ENCODE assay signal across 26 cellular contexts in the genomic region with DNA sequence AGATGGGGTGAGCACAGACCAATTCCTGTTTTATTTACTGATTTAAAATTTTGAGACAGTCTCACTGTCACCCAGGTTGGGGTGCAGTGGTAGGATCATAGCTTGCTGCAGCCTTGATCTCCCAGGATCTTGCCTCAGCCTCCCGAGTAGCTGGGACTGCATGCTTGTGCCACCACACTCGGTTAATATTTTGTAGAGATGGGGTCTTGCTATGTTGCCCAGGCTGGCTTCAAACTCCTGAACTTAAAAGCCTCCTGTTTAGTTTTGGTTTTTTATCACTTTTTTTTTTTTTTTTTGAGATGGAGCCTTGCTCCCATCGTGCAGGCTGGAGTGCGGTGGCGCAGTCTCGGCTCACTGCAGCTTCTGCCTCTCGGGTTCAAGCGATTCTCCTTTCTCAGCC. TPM values are rescaled to one million over a fixed set of nuclear protein-coding genes. Genes with fewer than 3 reads are reported as not detected.
A peak's percentile ranks its signal among the peaks of the same experiment; 100 is the strongest.
DNase-seq lines count a peak whose midpoint lies in the region; ATAC-seq, FAIRE-seq and TF ChIP-seq lines count a peak whose summit lies in the region.
"Had no signal": no experiment of that assay in that cellular context is flagged by ENCODE, and none has a peak within 500 bp of the region (broad histone marks: within the 10 kb centered on the region; RNA-seq: fewer than 3 reads in every experiment).

No MANE protein-coding gene starts in this region.

- H3K4me1 ChIP-seq in HepG2 (ENCODE audit: insufficient read depth, low read length) (peaks cover 15% of the 10 kb centered on the region), right lobe of liver (peaks cover 0 to 21% (median 8%) of the 10 kb centered on the region in 4 donors), neuronal stem cell (ENCODE audit: control insufficient read depth in 2 of 2, insufficient read depth in 1 of 2, low read depth in 1 of 2, low read length in 2 of 2) (peaks cover 10 to 11% of the 10 kb centered on the region in 2 donors)

- no peak overlapping the region for H3K14ac ChIP-seq in neuronal stem cell (ENCODE audit: low read length)

- no peak overlapping the region for H4K91ac ChIP-seq in neuronal stem cell (ENCODE audit: low read depth, low read length, poor library complexity)

- DNase-seq in HepG2 (ENCODE audit: low spot score) (no peak), right lobe of liver (no peak), SK-N-MC (ENCODE audit: low read depth, low spot score) (no peak), neuronal stem cell (ENCODE audit: low spot score) (no peak), DMS153 (lab: John Stamatoyannopoulos, UW) (no peak)
- no peak for DNase-seq in stimulated activated naive B cell treated with anti-CD40 and anti-IgM and Interleukin-4, amounts not matched to agents 10 μg/mL and 1 μg/mL and 100 μg/mL, for 72 hours
- DNase-seq: CD4-positive, CD25-positive, alpha-beta regulatory T cell; DMS53; H7; HFFc6; IMR-90; NCI-H1048; NCI-H1417; NCI-H1694; NCI-H2029 treated with DMSO at 0.1 percent for 48 hours; NCI-H2227 treated with DMSO at 0.1 percent for 48 hours; NCI-H510A; NCI-H69; SHP77 treated with DMSO at 0.1 percent for 48 hours; SW 1271 had no signal

- no peak overlapping the region for H4K8ac ChIP-seq in neuronal stem cell (ENCODE audit: low read depth, low read length)

- H2BK12ac ChIP-seq in neuronal stem cell (ENCODE audit: low read length): no peak overlapping the region

- H3K79me1 ChIP-seq in neuronal stem cell (ENCODE audit: low read depth, low read length): peaks cover 13% of the 10 kb centered on the region

- no peak overlapping the region for H2BK5ac ChIP-seq in neuronal stem cell (ENCODE audit: low read length)

- no peak overlapping the region for H3K4ac ChIP-seq in neuronal stem cell (ENCODE audit: low read length)

- H3K9me3 Mint-ChIP-seq in stimulated activated naive B cell treated with anti-CD40 and anti-IgM and Interleukin-4, amounts not matched to agents 10 μg/mL and 1 μg/mL and 100 μg/mL, for 72 hours: no peaks in the 10 kb centered on the region
- H3K9me3 Mint-ChIP-seq: HFFc6; T-helper 1 cell treated with Interleukin-12 subunit alpha and Interleukin-12 subunit beta and Interleukin-4 antibody, amounts not matched to agents 30 μg/mL and 1 μg/mL, for 36 hours had no signal

- H3K4me3 Mint-ChIP-seq in stimulated activated naive B cell treated with anti-CD40 and anti-IgM and Interleukin-4, amounts not matched to agents 10 μg/mL and 1 μg/mL and 100 μg/mL, for 72 hours: no peak overlapping the region
- H3K4me3 Mint-ChIP-seq: HFFc6; T-helper 1 cell treated with Interleukin-12 subunit alpha and Interleukin-12 subunit beta and Interleukin-4 antibody, amounts not matched to agents 30 μg/mL and 1 μg/mL, for 36 hours had no signal

- H3K27ac Mint-ChIP-seq in stimulated activated naive B cell treated with anti-CD40 and anti-IgM and Interleukin-4, amounts not matched to agents 10 μg/mL and 1 μg/mL and 100 μg/mL, for 72 hours: peak overlapping the region; percentile 4
- H3K27ac Mint-ChIP-seq: CD4-positive, CD25-positive, alpha-beta regulatory T cell; HFFc6; T-helper 1 cell treated with Interleukin-12 subunit alpha and Interleukin-12 subunit beta and Interleukin-4 antibody, amounts not matched to agents 30 μg/mL and 1 μg/mL, for 36 hours had no signal

- POLR2A ChIA-PET in HepG2 (lab: Yijun Ruan, JAX): interaction anchor here (0.7 to 2.1 kb wide), 2 partner anchors 12 to 45 kb away, joined by 3 to 7 read pairs; a partner anchor contains a TSS

- no peaks in the 10 kb centered on the region for H3K9me3 ChIP-seq in HepG2 (ENCODE audit: low read length)
- no peaks in the 10 kb centered on the region for H3K9me3 ChIP-seq in right lobe of liver
- H3K9me3 ChIP-seq in SK-N-MC (ENCODE audit: low read depth, low read length): no peaks in the 10 kb centered on the region
- H3K9me3 ChIP-seq in neuronal stem cell (replicated peaks in 1 of 2; ENCODE audit: control insufficient read depth in 2 of 2, insufficient read depth in 1 of 2, low read depth in 1 of 2, low read length in 2 of 2): no peaks in the 10 kb centered on the region
- H3K9me3 ChIP-seq: BLaER1 had no signal

- TF ChIP-seq CTCF in HepG2 (CRISPR knock-in tag; IDR thresholded peaks at IDR 0.05) (no peak), right lobe of liver (IDR thresholded peaks at IDR 0.05) (no peak)

- TF ChIP-seq POLR2A in HepG2 (IDR thresholded peaks at IDR 0.05; ENCODE audit: insufficient read depth in 1 of 2, low read depth in 2 of 2, low read length in 2 of 2): no peak
- no peak for TF ChIP-seq POLR2A in right lobe of liver (IDR thresholded peaks at IDR 0.05)

- H3K36me3 ChIP-seq in HepG2 (replicated peaks in 1 of 2; ENCODE audit: control insufficient read depth in 1 of 2, insufficient read depth in 2 of 2, low read length in 2 of 2) (peaks cover 16 to 23% of the 10 kb centered on the region in 2 experiments; a peak in 4 of 5 replicates), right lobe of liver (peaks cover 5 to 39% (median 22%) of the 10 kb centered on the region in 4 donors), SK-N-MC (ENCODE audit: insufficient read depth, low read length) (peaks cover 47% of the 10 kb centered on the region), neuronal stem cell (replicated peaks in 1 of 2; ENCODE audit: control insufficient read depth in 2 of 2, insufficient read depth in 2 of 2, low read length in 2 of 2) (peaks cover 29 to 54% of the 10 kb centered on the region in 2 donors)

- H2AK5ac ChIP-seq in neuronal stem cell (ENCODE audit: low read depth, low read length): no peak overlapping the region

- peaks cover 21% of the 10 kb centered on the region for H3K79me2 ChIP-seq in HepG2 (ENCODE audit: insufficient read depth, low read length)

- TF ChIP-seq EP300 in HepG2 (IDR thresholded peaks at IDR 0.05; ENCODE audit: low read depth in 2 of 2, low read length in 2 of 2) (no peak), HepG2 (CRISPR knock-in tag; IDR thresholded peaks at IDR 0.05; ENCODE audit: borderline replicate concordance) (no peak)

- H2BK120ac ChIP-seq in neuronal stem cell (ENCODE audit: low read depth, low read length): no peak overlapping the region

- H3K27ac ChIP-seq in HepG2 (ENCODE audit: extremely low read length, insufficient read depth, low read length) (no peak overlapping the region), right lobe of liver (no peak overlapping the region), SK-N-MC (peak overlapping the region; percentile 67; the same call in 1 of the 2 replicates), neuronal stem cell (replicated peaks; ENCODE audit: low read length) (no peak overlapping the region)
- H3K27ac ChIP-seq: BLaER1 had no signal

- no TSS peak for BruUV-seq in HepG2 (replicated peaks; lab: Mats Ljungman, UMichigan)

- H3K4me3 ChIP-seq in HepG2 (replicated peaks in 1 of 3; ENCODE audit: insufficient read depth in 1 of 3, low read depth in 2 of 3, low read length in 3 of 3) (no peak overlapping the region), right lobe of liver (no peak overlapping the region), SK-N-MC (no peak overlapping the region), neuronal stem cell (ENCODE audit: low read length in 2 of 2) (no peak overlapping the region)
- H3K4me3 ChIP-seq: BLaER1 had no signal

- no peak for TF ChIP-seq RAD21 in HepG2 (CRISPR knock-in tag; IDR thresholded peaks at IDR 0.05)

- 96% methylated on average over 8 of the region's 8 CpGs for WGBS in HepG2 (ENCODE audit: low lambda C conversion rate)
- 95% methylated on average over 6 of the region's 8 CpGs for WGBS in right lobe of liver (ENCODE audit: insufficient coverage, low coverage, low lambda C conversion rate, missing lambda C conversion rate)
- WGBS in neuronal stem cell (ENCODE audit: extremely low coverage in 2 of 2, insufficient read length in 2 of 2, insufficient replicate concordance in 1 of 2), 2 donors: no CpG with 5 or more reads among the region's 8 CpGs

- CTCF ChIA-PET in HepG2 (lab: Yijun Ruan, JAX; ENCODE audit: low intra/inter-chr PET ratio, low total read pairs): no interaction called here

- H3K23ac ChIP-seq in neuronal stem cell (ENCODE audit: low read depth, low read length, poor library complexity): no peak overlapping the region

- H3K9ac ChIP-seq in HepG2 (ENCODE audit: insufficient read depth, low read depth, low read length): no peak overlapping the region
- H3K9ac ChIP-seq in SK-N-MC (ENCODE audit: insufficient read length): no peak overlapping the region
- no peak overlapping the region for H3K9ac ChIP-seq in neuronal stem cell (ENCODE audit: low read depth, low read length, poor library complexity)
- H3K9ac ChIP-seq: BLaER1, KMS-11 had no signal

- H2AFZ ChIP-seq in HepG2 (ENCODE audit: low read length) (no peak overlapping the region), neuronal stem cell (ENCODE audit: low read length) (no peak overlapping the region)

- H3K27me3 Mint-ChIP-seq in stimulated activated naive B cell treated with anti-CD40 and anti-IgM and Interleukin-4, amounts not matched to agents 10 μg/mL and 1 μg/mL and 100 μg/mL, for 72 hours: no peaks in the 10 kb centered on the region

- H3K36me3 Mint-ChIP-seq in stimulated activated naive B cell treated with anti-CD40 and anti-IgM and Interleukin-4, amounts not matched to agents 10 μg/mL and 1 μg/mL and 100 μg/mL, for 72 hours: peaks cover 40 to 59% of the 10 kb centered on the region in 2 donors

- H4K20me1 ChIP-seq in HepG2 (ENCODE audit: insufficient read depth, low read length): peaks cover 10% of the 10 kb centered on the region

- ATAC-seq in HepG2 (no peak), right lobe of liver (no peak)
- no peak for ATAC-seq in stimulated activated naive B cell treated with anti-CD40 and anti-IgM and Interleukin-4, amounts not matched to agents 10 μg/mL and 1 μg/mL and 100 μg/mL, for 72 hours (replicated peaks)
- ATAC-seq: Panc1 had no signal

- FAIRE-seq in HepG2 (lab: Jason Lieb, UNC): no peak
- FAIRE-seq: A204.1, D721Med had no signal

- no peak overlapping the region for H2BK15ac ChIP-seq in neuronal stem cell (ENCODE audit: low read length)

- intact Hi-C loops in HepG2 (cut with micrococcal nuclease; ENCODE audit: unreplicated experiment) (no loop called here), right lobe of liver (cut with DNase I) (loop anchor here in 1 of 2 donors (10.0 kb wide), 1 partner anchor 122 kb away; no protein-coding TSS in a partner anchor)

- peaks cover 20 to 33% of the 10 kb centered on the region in 2 donors for H3K4me1 Mint-ChIP-seq in stimulated activated naive B cell treated with anti-CD40 and anti-IgM and Interleukin-4, amounts not matched to agents 10 μg/mL and 1 μg/mL and 100 μg/mL, for 72 hours

- H3K4me2 ChIP-seq in HepG2 (ENCODE audit: low read depth, low read length) (no peak overlapping the region), neuronal stem cell (ENCODE audit: insufficient read depth, low read length, poor library complexity, severe bottlenecking) (no peak overlapping the region)
- H3K4me2 ChIP-seq: BLaER1 had no signal

- in situ Hi-C loops in HepG2 (cut with HindIII; ENCODE audit: extremely low pct_ligation_motif_present, low pct_unique_long_range_greater_than_20kb): no loop called here

- no peak overlapping the region for H3K18ac ChIP-seq in neuronal stem cell (ENCODE audit: low read length)

- H3K27me3 ChIP-seq in HepG2 (ENCODE audit: control insufficient read depth in 1 of 2, insufficient read depth in 2 of 2, low read length in 2 of 2) (no peaks in the 10 kb centered on the region; a peak in 1 of 5 replicates), right lobe of liver (no peaks in the 10 kb centered on the region), neuronal stem cell (ENCODE audit: control insufficient read depth in 3 of 3, insufficient read depth in 3 of 3, low read depth in 1 of 3, low read length in 3 of 3) (no peaks in the 10 kb centered on the region)
- H3K27me3 ChIP-seq: BLaER1 had no signal

RNA-seq across cellular contexts. Expression of a gene that starts 4.7 kb away (rescaled TPM):
- total RNA-seq in HepG2 (2016; rRNA removed; fragmentation: Illumina TruSeq; extraction: Trizol) (959 and 1,184 TPM in 2 replicates), right lobe of liver (100 to 1,000 TPM; 256 to 470 (median 406) TPM)
- total RNA-seq in HepG2 (2016; cell fraction: cytosol; rRNA removed; fragmentation: Illumina TruSeq; extraction: Trizol; ENCODE audit: low read depth): 1,298 and 1,315 TPM in 2 replicates
- total RNA-seq in HepG2 (2016; cell fraction: insoluble cytoplasmic fraction; rRNA removed; fragmentation: Illumina TruSeq; extraction: Trizol): 938 and 1,264 TPM in 2 replicates
- total RNA-seq in HepG2 (2016; cell fraction: membrane; rRNA removed; fragmentation: Illumina TruSeq; extraction: Trizol): 1,565 and 1,724 TPM in 2 replicates
- total RNA-seq in HepG2 (2016; cell fraction: nucleus; rRNA removed; fragmentation: Illumina TruSeq; extraction: Trizol): 276 and 314 TPM in 2 replicates
- polyA plus RNA-seq in HepG2 (2011; rRNA removed): 1,655 and 1,782 TPM in 2 replicates
- 2,000 and 3,037 TPM in 2 replicates for polyA plus RNA-seq in HepG2 (2011; cell fraction: cytosol; rRNA removed)
- polyA plus RNA-seq in HepG2 (2011; cell fraction: nucleus; rRNA removed): 482 and 607 TPM in 2 replicates
- polyA plus RNA-seq in HepG2 (2012): 1,641 and 1,658 TPM in 2 replicates
- 1,864 and 1,905 TPM in 2 replicates for polyA plus RNA-seq in HepG2 (2016; cell fraction: cytosol; fragmentation: Illumina TruSeq; extraction: Trizol; ENCODE audit: low read depth)
- 1,524 and 1,536 TPM in 2 replicates for polyA plus RNA-seq in HepG2 (2016; cell fraction: insoluble cytoplasmic fraction; fragmentation: Illumina TruSeq; extraction: Trizol; ENCODE audit: low read depth)
- polyA plus RNA-seq in HepG2 (2016; cell fraction: membrane; fragmentation: Illumina TruSeq; extraction: Trizol; ENCODE audit: low read depth): 2,008 and 2,053 TPM in 2 replicates
- polyA plus RNA-seq in HepG2 (2016; cell fraction: nucleus; fragmentation: Illumina TruSeq; extraction: Trizol; ENCODE audit: insufficient read depth, low read depth): 658 and 675 TPM in 2 replicates
- 1,990 and 2,943 TPM in 2 replicates for polyA minus RNA-seq in HepG2 (2011; rRNA and poly(A)+ RNA removed; ENCODE audit: low replicate concordance)
- 420 and 430 TPM in 2 replicates for polyA minus RNA-seq in HepG2 (2011; cell fraction: cytosol; rRNA and poly(A)+ RNA removed)
- 113 and 142 TPM in 2 replicates for polyA minus RNA-seq in HepG2 (2011; cell fraction: nucleus; rRNA and poly(A)+ RNA removed)
- 1,321 TPM for polyA plus RNA-seq in neuronal stem cell (2013, experiment 1 of 2)
- 1,289 TPM for polyA plus RNA-seq in neuronal stem cell (2013, experiment 2 of 2)

RNA-seq across cellular contexts. Expression of a gene that starts 12.2 kb away (rescaled TPM):
- 20.7 and 25.4 TPM in 2 replicates for total RNA-seq in HepG2 (2016; rRNA removed; fragmentation: Illumina TruSeq; extraction: Trizol)
- total RNA-seq in HepG2 (2016; cell fraction: cytosol; rRNA removed; fragmentation: Illumina TruSeq; extraction: Trizol; ENCODE audit: low read depth): 16.9 and 18.9 TPM in 2 replicates
- 21.8 and 27.1 TPM in 2 replicates for total RNA-seq in HepG2 (2016; cell fraction: insoluble cytoplasmic fraction; rRNA removed; fragmentation: Illumina TruSeq; extraction: Trizol)
- total RNA-seq in HepG2 (2016; cell fraction: membrane; rRNA removed; fragmentation: Illumina TruSeq; extraction: Trizol): 14.9 and 19.7 TPM in 2 replicates
- 11.7 and 15.7 TPM in 2 replicates for total RNA-seq in HepG2 (2016; cell fraction: nucleus; rRNA removed; fragmentation: Illumina TruSeq; extraction: Trizol)
- 7.5 and 7.6 TPM in 2 replicates for polyA plus RNA-seq in HepG2 (2011; rRNA removed)
- polyA plus RNA-seq in HepG2 (2011; cell fraction: cytosol; rRNA removed): 10.8 and 16.3 TPM in 2 replicates
- 39.3 and 40.2 TPM in 2 replicates for polyA plus RNA-seq in HepG2 (2011; cell fraction: nucleus; rRNA removed)
- 8.3 and 10.1 TPM in 2 replicates for polyA plus RNA-seq in HepG2 (2012)
- polyA plus RNA-seq in HepG2 (2016; cell fraction: cytosol; fragmentation: Illumina TruSeq; extraction: Trizol; ENCODE audit: low read depth): 9.6 and 12.0 TPM in 2 replicates
- polyA plus RNA-seq in HepG2 (2016; cell fraction: insoluble cytoplasmic fraction; fragmentation: Illumina TruSeq; extraction: Trizol; ENCODE audit: low read depth): 11.7 and 12.2 TPM in 2 replicates
- polyA plus RNA-seq in HepG2 (2016; cell fraction: membrane; fragmentation: Illumina TruSeq; extraction: Trizol; ENCODE audit: low read depth): 8.0 and 10.3 TPM in 2 replicates
- polyA plus RNA-seq in HepG2 (2016; cell fraction: nucleus; fragmentation: Illumina TruSeq; extraction: Trizol; ENCODE audit: insufficient read depth, low read depth): 19.7 and 20.4 TPM in 2 replicates
- polyA minus RNA-seq in HepG2 (2011; rRNA and poly(A)+ RNA removed; ENCODE audit: low replicate concordance): 2.0 and 4.9 TPM in 2 replicates
- 2.6 and 2.7 TPM in 2 replicates for polyA minus RNA-seq in HepG2 (2011; cell fraction: cytosol; rRNA and poly(A)+ RNA removed)
- polyA minus RNA-seq in HepG2 (2011; cell fraction: nucleus; rRNA and poly(A)+ RNA removed): 2.4 and 2.6 TPM in 2 replicates
- 10 to 100 TPM; 30.4 to 71.7 (median 45.6) TPM for total RNA-seq in right lobe of liver
- 85.7 TPM for polyA plus RNA-seq in neuronal stem cell (2013, experiment 1 of 2)
- polyA plus RNA-seq in neuronal stem cell (2013, experiment 2 of 2): 81.2 TPM

RNA-seq across cellular contexts. Expression of a gene that starts 18.7 kb away (rescaled TPM):
- total RNA-seq in HepG2 (2016; rRNA removed; fragmentation: Illumina TruSeq; extraction: Trizol): 44.6 and 53.1 TPM in 2 replicates
- total RNA-seq in HepG2 (2016; cell fraction: cytosol; rRNA removed; fragmentation: Illumina TruSeq; extraction: Trizol; ENCODE audit: low read depth): 49.9 and 63.5 TPM in 2 replicates
- 46.0 and 46.4 TPM in 2 replicates for total RNA-seq in HepG2 (2016; cell fraction: insoluble cytoplasmic fraction; rRNA removed; fragmentation: Illumina TruSeq; extraction: Trizol)
- total RNA-seq in HepG2 (2016; cell fraction: membrane; rRNA removed; fragmentation: Illumina TruSeq; extraction: Trizol): 90.1 and 104 TPM in 2 replicates
- total RNA-seq in HepG2 (2016; cell fraction: nucleus; rRNA removed; fragmentation: Illumina TruSeq; extraction: Trizol): 20.4 and 21.0 TPM in 2 replicates
- polyA plus RNA-seq in HepG2 (2011; rRNA removed): 143 and 160 TPM in 2 replicates
- polyA plus RNA-seq in HepG2 (2011; cell fraction: cytosol; rRNA removed): 112 and 130 TPM in 2 replicates
- 122 and 125 TPM in 2 replicates for polyA plus RNA-seq in HepG2 (2011; cell fraction: nucleus; rRNA removed)
- polyA plus RNA-seq in HepG2 (2012): 61.5 and 85.8 TPM in 2 replicates
- 72.0 and 99.5 TPM in 2 replicates for polyA plus RNA-seq in HepG2 (2016; cell fraction: cytosol; fragmentation: Illumina TruSeq; extraction: Trizol; ENCODE audit: low read depth)
- 68.6 and 76.3 TPM in 2 replicates for polyA plus RNA-seq in HepG2 (2016; cell fraction: insoluble cytoplasmic fraction; fragmentation: Illumina TruSeq; extraction: Trizol; ENCODE audit: low read depth)
- polyA plus RNA-seq in HepG2 (2016; cell fraction: membrane; fragmentation: Illumina TruSeq; extraction: Trizol; ENCODE audit: low read depth): 121 and 126 TPM in 2 replicates
- 62.9 and 64.5 TPM in 2 replicates for polyA plus RNA-seq in HepG2 (2016; cell fraction: nucleus; fragmentation: Illumina TruSeq; extraction: Trizol; ENCODE audit: insufficient read depth, low read depth)
- polyA minus RNA-seq in HepG2 (2011; rRNA and poly(A)+ RNA removed; ENCODE audit: low replicate concordance): 73.9 and 103 TPM in 2 replicates
- 43.1 and 52.2 TPM in 2 replicates for polyA minus RNA-seq in HepG2 (2011; cell fraction: cytosol; rRNA and poly(A)+ RNA removed)
- polyA minus RNA-seq in HepG2 (2011; cell fraction: nucleus; rRNA and poly(A)+ RNA removed): 20.0 and 23.6 TPM in 2 replicates
- total RNA-seq in right lobe of liver: 10 to 100 TPM; 30.2 to 93.0 (median 36.1) TPM
- polyA plus RNA-seq in neuronal stem cell (2013, experiment 1 of 2): 150 TPM
- 148 TPM for polyA plus RNA-seq in neuronal stem cell (2013, experiment 2 of 2)

RNA-seq across cellular contexts. Expression of a gene that starts 30.2 kb away (rescaled TPM):
- total RNA-seq in HepG2 (2016; rRNA removed; fragmentation: Illumina TruSeq; extraction: Trizol) (105 and 217 TPM in 2 replicates), right lobe of liver (1 to 10 TPM in 2 of 6 experiments, under 1 TPM in 1, not detected in 3; 0.27 to 2.9 (median 1.2) TPM)
- 96.8 and 118 TPM in 2 replicates for total RNA-seq in HepG2 (2016; cell fraction: cytosol; rRNA removed; fragmentation: Illumina TruSeq; extraction: Trizol; ENCODE audit: low read depth)
- total RNA-seq in HepG2 (2016; cell fraction: insoluble cytoplasmic fraction; rRNA removed; fragmentation: Illumina TruSeq; extraction: Trizol): 97.5 and 221 TPM in 2 replicates
- total RNA-seq in HepG2 (2016; cell fraction: membrane; rRNA removed; fragmentation: Illumina TruSeq; extraction: Trizol): 191 and 193 TPM in 2 replicates
- 219 and 265 TPM in 2 replicates for total RNA-seq in HepG2 (2016; cell fraction: nucleus; rRNA removed; fragmentation: Illumina TruSeq; extraction: Trizol)
- polyA plus RNA-seq in HepG2 (2011; rRNA removed): 296 and 337 TPM in 2 replicates
- polyA plus RNA-seq in HepG2 (2011; cell fraction: cytosol; rRNA removed): 347 and 628 TPM in 2 replicates
- polyA plus RNA-seq in HepG2 (2011; cell fraction: nucleus; rRNA removed): 244 and 327 TPM in 2 replicates
- 231 and 373 TPM in 2 replicates for polyA plus RNA-seq in HepG2 (2012)
- 150 and 176 TPM in 2 replicates for polyA plus RNA-seq in HepG2 (2016; cell fraction: cytosol; fragmentation: Illumina TruSeq; extraction: Trizol; ENCODE audit: low read depth)
- polyA plus RNA-seq in HepG2 (2016; cell fraction: insoluble cytoplasmic fraction; fragmentation: Illumina TruSeq; extraction: Trizol; ENCODE audit: low read depth): 122 and 154 TPM in 2 replicates
- 207 and 208 TPM in 2 replicates for polyA plus RNA-seq in HepG2 (2016; cell fraction: membrane; fragmentation: Illumina TruSeq; extraction: Trizol; ENCODE audit: low read depth)
- polyA plus RNA-seq in HepG2 (2016; cell fraction: nucleus; fragmentation: Illumina TruSeq; extraction: Trizol; ENCODE audit: insufficient read depth, low read depth): 462 and 526 TPM in 2 replicates
- polyA minus RNA-seq in HepG2 (2011; rRNA and poly(A)+ RNA removed; ENCODE audit: low replicate concordance): 0.47 and 301 TPM in 2 replicates
- polyA minus RNA-seq in HepG2 (2011; cell fraction: cytosol; rRNA and poly(A)+ RNA removed): 303 and 346 TPM in 2 replicates
- 45.4 and 52.2 TPM in 2 replicates for polyA minus RNA-seq in HepG2 (2011; cell fraction: nucleus; rRNA and poly(A)+ RNA removed)
- polyA plus RNA-seq in neuronal stem cell (2013, experiment 1 of 2): 0.24 TPM
- polyA plus RNA-seq in neuronal stem cell (2013, experiment 2 of 2): 0.33 TPM
- total RNA-seq: CD4-positive, CD25-positive, alpha-beta regulatory T cell had no signal

RNA-seq across cellular contexts. Expression of a gene that starts 33.0 kb away (rescaled TPM):
- 75.1 and 81.7 TPM in 2 replicates for total RNA-seq in HepG2 (2016; rRNA removed; fragmentation: Illumina TruSeq; extraction: Trizol)
- 75.9 and 83.0 TPM in 2 replicates for total RNA-seq in HepG2 (2016; cell fraction: cytosol; rRNA removed; fragmentation: Illumina TruSeq; extraction: Trizol; ENCODE audit: low read depth)
- 78.1 and 87.6 TPM in 2 replicates for total RNA-seq in HepG2 (2016; cell fraction: insoluble cytoplasmic fraction; rRNA removed; fragmentation: Illumina TruSeq; extraction: Trizol)
- total RNA-seq in HepG2 (2016; cell fraction: membrane; rRNA removed; fragmentation: Illumina TruSeq; extraction: Trizol): 92.2 and 111 TPM in 2 replicates
- 32.7 and 42.9 TPM in 2 replicates for total RNA-seq in HepG2 (2016; cell fraction: nucleus; rRNA removed; fragmentation: Illumina TruSeq; extraction: Trizol)
- 93.9 and 135 TPM in 2 replicates for polyA plus RNA-seq in HepG2 (2011; rRNA removed)
- 101 and 179 TPM in 2 replicates for polyA plus RNA-seq in HepG2 (2011; cell fraction: cytosol; rRNA removed)
- 159 and 173 TPM in 2 replicates for polyA plus RNA-seq in HepG2 (2011; cell fraction: nucleus; rRNA removed)
- polyA plus RNA-seq in HepG2 (2012): 93.8 and 130 TPM in 2 replicates
- polyA plus RNA-seq in HepG2 (2016; cell fraction: cytosol; fragmentation: Illumina TruSeq; extraction: Trizol; ENCODE audit: low read depth): 84.6 and 95.1 TPM in 2 replicates
- 107 and 111 TPM in 2 replicates for polyA plus RNA-seq in HepG2 (2016; cell fraction: insoluble cytoplasmic fraction; fragmentation: Illumina TruSeq; extraction: Trizol; ENCODE audit: low read depth)
- 117 and 126 TPM in 2 replicates for polyA plus RNA-seq in HepG2 (2016; cell fraction: membrane; fragmentation: Illumina TruSeq; extraction: Trizol; ENCODE audit: low read depth)
- 80.5 and 87.9 TPM in 2 replicates for polyA plus RNA-seq in HepG2 (2016; cell fraction: nucleus; fragmentation: Illumina TruSeq; extraction: Trizol; ENCODE audit: insufficient read depth, low read depth)
- polyA minus RNA-seq in HepG2 (2011; rRNA and poly(A)+ RNA removed; ENCODE audit: low replicate concordance): 96.9 and 151 TPM in 2 replicates
- 63.3 and 77.3 TPM in 2 replicates for polyA minus RNA-seq in HepG2 (2011; cell fraction: cytosol; rRNA and poly(A)+ RNA removed)
- 16.6 and 20.1 TPM in 2 replicates for polyA minus RNA-seq in HepG2 (2011; cell fraction: nucleus; rRNA and poly(A)+ RNA removed)
- total RNA-seq in right lobe of liver: 100 to 1,000 TPM in 3 of 6 experiments, 10 to 100 TPM in 3; 92.7 to 179 (median 118) TPM
- 215 TPM for polyA plus RNA-seq in neuronal stem cell (2013, experiment 1 of 2)
- polyA plus RNA-seq in neuronal stem cell (2013, experiment 2 of 2): 207 TPM
